Comparison of ENCODE assay signal across 2 cellular contexts in genomic region chr2:230153390-230153976, GRCh38.
TF ChIP-seq lines count a peak whose summit lies in the region.

No MANE protein-coding gene starts in this region.

TF ChIP-seq in IMR-90, 13 proteins besides CTCF, POLR2A, EP300 and RAD21:
- TF ChIP-seq CEBPB (IDR thresholded peaks at IDR 0.05; ENCODE audit: low read depth, low read length), result no peak
- TF ChIP-seq MXI1 (IDR thresholded peaks at IDR 0.05; ENCODE audit: borderline replicate concordance, low read depth, low read length), result no peak
- TF ChIP-seq RFX5 (IDR thresholded peaks at IDR 0.05; ENCODE audit: low read depth, low read length), result no peak

TF ChIP-seq in GM12878, 131 proteins besides CTCF, POLR2A, EP300 and RAD21:
- TF ChIP-seq SMAD5 (IDR thresholded peaks at IDR 0.05; ENCODE audit: low read depth) (no peak), ZBTB40 (IDR thresholded peaks at IDR 0.05; ENCODE audit: borderline replicate concordance) (no peak), BMI1 (IDR thresholded peaks at IDR 0.05; ENCODE audit: borderline replicate concordance) (no peak), HDGF (IDR thresholded peaks at IDR 0.05) (no peak), RCOR1 (conservative IDR thresholded peaks at IDR 0.05; ENCODE audit: low read depth, low read length) (no peak), EZH2 (IDR thresholded peaks at IDR 0.05; ENCODE audit: borderline replicate concordance, control insufficient read depth, low read depth, low read length) (no peak), SMAD1 (IDR thresholded peaks at IDR 0.05; ENCODE audit: low read depth, partially characterized antibody) (no peak), ZNF24 (IDR thresholded peaks at IDR 0.05) (no peak), ZNF384 (IDR thresholded peaks at IDR 0.05; ENCODE audit: borderline replicate concordance, low read depth, low read length) (no peak), HDAC2 (IDR thresholded peaks at IDR 0.05) (no peak), MTA3 (IDR thresholded peaks at IDR 0.05; ENCODE audit: borderline replicate concordance, low read length) (no peak), ZNF274 (IDR thresholded peaks at IDR 0.05; ENCODE audit: insufficient read depth, insufficient read length) (no peak), CHD4 (IDR thresholded peaks at IDR 0.05) (no peak), SUPT20H (IDR thresholded peaks at IDR 0.05; ENCODE audit: borderline replicate concordance, control insufficient read depth, low read depth, low read length) (no peak), ZNF217 (IDR thresholded peaks at IDR 0.05) (no peak), CUX1 (IDR thresholded peaks at IDR 0.05; ENCODE audit: insufficient replicate concordance, low read depth, low read length) (no peak)
